In the genomic region with DNA sequence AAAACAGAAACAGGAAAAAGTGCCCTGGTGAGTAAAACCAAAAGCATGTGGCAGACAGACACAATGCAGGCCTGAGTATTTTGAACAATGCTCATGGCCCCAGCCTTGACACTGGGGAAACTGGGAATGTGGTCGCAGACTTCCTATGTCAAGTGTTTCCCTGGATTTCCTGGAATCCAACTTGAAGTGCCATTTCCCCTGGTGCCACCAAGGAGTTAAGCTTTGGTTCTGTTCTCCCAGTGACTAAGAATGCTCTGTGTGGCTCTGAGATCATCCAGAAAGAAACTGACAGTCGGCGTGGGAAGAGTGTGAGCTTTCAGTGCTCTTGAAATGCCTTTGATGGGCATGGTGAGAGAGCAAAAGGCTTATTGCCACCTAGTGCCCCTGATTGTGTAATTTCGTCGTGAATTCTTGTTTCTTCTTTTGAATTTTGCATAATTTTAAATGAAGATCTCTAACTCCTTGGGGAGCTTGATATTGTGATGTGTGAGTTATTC, we compare ENCODE assay signal across 8 cellular contexts.
DNase-seq lines count a peak whose midpoint lies in the region; ATAC-seq and TF ChIP-seq lines count a peak whose summit lies in the region.

No MANE protein-coding gene starts in this region.

- H3K4me1 ChIP-seq in DND-41 (ENCODE audit: insufficient read depth, low read length): no peaks in the 10 kb centered on the region
- peaks cover 11% of the 10 kb centered on the region for H3K4me1 ChIP-seq in fibroblast of lung (ENCODE audit: control insufficient read depth, extremely low read depth, insufficient read depth, low read length)
- H3K4me1 ChIP-seq in ovary (ENCODE audit: insufficient read depth): peaks cover 13% of the 10 kb centered on the region

- H3K4me2 ChIP-seq in DND-41 (ENCODE audit: insufficient read depth, low read length) (no peak overlapping the region), fibroblast of lung (ENCODE audit: extremely low read depth, insufficient read depth, low read length) (peak overlapping the region; percentile 36)

- ATAC-seq in DND-41 (ENCODE audit: insufficient read depth, low read depth) (no peak), GM21786 (IDR thresholded peaks at IDR 0.05; ENCODE audit: unreplicated experiment) (no peak)

- H3K79me2 ChIP-seq in DND-41 (ENCODE audit: insufficient read depth, low read length) (no peaks in the 10 kb centered on the region), fibroblast of lung (ENCODE audit: control insufficient read depth, insufficient read depth, low read length) (no peaks in the 10 kb centered on the region)

- H3K9me3 ChIP-seq in DND-41 (ENCODE audit: insufficient read depth, low read length, severe bottlenecking) (no peaks in the 10 kb centered on the region), fibroblast of lung (ENCODE audit: control insufficient read depth, insufficient read depth, low read depth, low read length) (peaks cover 2% of the 10 kb centered on the region), ovary (no peaks in the 10 kb centered on the region)

- no peak overlapping the region for H3K9ac ChIP-seq in DND-41 (ENCODE audit: low read depth, low read length)
- H3K9ac ChIP-seq in fibroblast of lung (ENCODE audit: insufficient read depth, low read length): no peak overlapping the region

- H3K4me3 Mint-ChIP-seq in activated CD4-positive, alpha-beta T cell treated with anti-CD3 and anti-CD28 coated beads, Interleukin-2, amount 10 ng/mL, durations not matched to agents 24 days and 14 days: no peak overlapping the region

- no peak for TF ChIP-seq POLR2A in ovary (IDR thresholded peaks at IDR 0.05)

- H3K27me3 Mint-ChIP-seq in activated CD4-positive, alpha-beta T cell treated with anti-CD3 and anti-CD28 coated beads, Interleukin-2, amount 10 ng/mL, durations not matched to agents 24 days and 14 days: peaks cover 2% of the 10 kb centered on the region

- H3K27ac ChIP-seq in DND-41 (ENCODE audit: low read length) (no peak overlapping the region), fibroblast of lung (ENCODE audit: insufficient read depth, low read length) (peak overlapping the region; percentile 7), ovary (peak overlapping the region in 1 of 2 donors; percentile 67)

- peaks cover 30% of the 10 kb centered on the region for H3K4me1 Mint-ChIP-seq in activated CD4-positive, alpha-beta T cell treated with anti-CD3 and anti-CD28 coated beads, Interleukin-2, amount 10 ng/mL, durations not matched to agents 24 days and 14 days

- TF ChIP-seq EP300 in ovary (IDR thresholded peaks at IDR 0.05): no peak

- H4K20me1 ChIP-seq in DND-41 (ENCODE audit: insufficient read depth, low read length) (no peaks in the 10 kb centered on the region), fibroblast of lung (ENCODE audit: control insufficient read depth, extremely low read depth, insufficient read depth, low read length) (no peaks in the 10 kb centered on the region)

- H3K36me3 ChIP-seq in DND-41 (ENCODE audit: insufficient read depth, low read length): no peaks in the 10 kb centered on the region
- H3K36me3 ChIP-seq in fibroblast of lung (ENCODE audit: control insufficient read depth, insufficient read depth, low read length): no peaks in the 10 kb centered on the region
- H3K36me3 ChIP-seq in ovary: no peaks in the 10 kb centered on the region

- H3K36me3 Mint-ChIP-seq in activated CD4-positive, alpha-beta T cell treated with anti-CD3 and anti-CD28 coated beads, Interleukin-2, amount 10 ng/mL, durations not matched to agents 24 days and 14 days (ENCODE audit: low read depth): no peaks in the 10 kb centered on the region

- no peak overlapping the region for H2AFZ ChIP-seq in DND-41 (ENCODE audit: low read depth, low read length)
- H2AFZ ChIP-seq in fibroblast of lung (ENCODE audit: low read length): peak overlapping the region; percentile 25

- TF ChIP-seq CTCF in DND-41 (IDR thresholded peaks at IDR 0.05; ENCODE audit: borderline replicate concordance, extremely low read depth, low read length, poor library complexity, severe bottlenecking): peak; percentile 4
- no peak for TF ChIP-seq CTCF in fibroblast of lung (conservative IDR thresholded peaks at IDR 0.05 in 1 of 2, IDR thresholded peaks at IDR 0.05 in 1 of 2; ENCODE audit: low read depth in 1 of 2, low read length in 2 of 2)
- no peak for TF ChIP-seq CTCF in ovary (IDR thresholded peaks at IDR 0.05)

- H3K27me3 ChIP-seq in DND-41 (ENCODE audit: insufficient read depth, low read length, poor library complexity) (peaks cover 12% of the 10 kb centered on the region), fibroblast of lung (ENCODE audit: control insufficient read depth, insufficient read depth, low read length) (no peaks in the 10 kb centered on the region), ovary (no peaks in the 10 kb centered on the region)

- intact Hi-C loops in activated CD4-positive, alpha-beta T cell treated with anti-CD3 and anti-CD28 coated beads, Interleukin-2, amount 10 ng/mL, durations not matched to agents 24 days and 14 days (cut with micrococcal nuclease): loop anchor here (1.0 to 2.0 kb wide), 5 partner anchors 8 to 98 kb away; no protein-coding TSS in a partner anchor
- intact Hi-C loops in ovary (cut with DNase I): loop anchor here in 2 of 4 donors (5.0 kb wide), 3 partner anchors 55 to 100 kb away; partner anchors contain the start of gene YPEL2 (in 1 of the 2)

- peaks cover 3% of the 10 kb centered on the region for H3K9me3 Mint-ChIP-seq in activated CD4-positive, alpha-beta T cell treated with anti-CD3 and anti-CD28 coated beads, Interleukin-2, amount 10 ng/mL, durations not matched to agents 24 days and 14 days

- H3K4me3 ChIP-seq in DND-41 (ENCODE audit: low read depth in 1 of 2, low read length in 2 of 2) (no peak overlapping the region), fibroblast of lung (replicated peaks in 1 of 4; ENCODE audit: control extremely low read depth in 1 of 4, insufficient read depth in 1 of 4, low read depth in 3 of 4, low read length in 4 of 4) (no peak overlapping the region), ovary (no peak overlapping the region)

- 19 to 32% (median 25%) methylated on average over 5 of the region's 5 CpGs for WGBS in ovary, 3 donors

- DNase-seq in DND-41: no peak
- DNase-seq in activated CD4-positive, alpha-beta T cell treated with anti-CD3 and anti-CD28 coated beads, Interleukin-2, amount 10 ng/mL, durations not matched to agents 24 days and 14 days: peak; percentile 61
- DNase-seq in fibroblast of lung (ENCODE audit: low read depth in 2 of 2): peak; percentile 23 to 78
- DNase-seq in pons (ENCODE audit: low spot score): peak; percentile 94
- no peak for DNase-seq in SIG-M5 treated with dmso at 0.1 percent for 504 hours (lab: John Stamatoyannopoulos, UW; ENCODE audit: unreplicated experiment)
- DNase-seq in HuH-7.5 (ENCODE audit: low spot score): no peak
- DNase-seq in ovary: no peak

- H3K27ac Mint-ChIP-seq in activated CD4-positive, alpha-beta T cell treated with anti-CD3 and anti-CD28 coated beads, Interleukin-2, amount 10 ng/mL, durations not matched to agents 24 days and 14 days: peak overlapping the region; percentile 31

Comparison
In these comparisons a context has a peak if more than half of its experiments do, and no peak if none do; other contexts are left out.
1. DNase-seq: peak in activated CD4-positive, alpha-beta T cell treated with anti-CD3 and anti-CD28 coated beads, Interleukin-2, amount 10 ng/mL, durations not matched to agents 24 days and 14 days (single experiment), fibroblast of lung (2 of 2) and pons (single experiment); none in DND-41 (single experiment), SIG-M5 treated with dmso at 0.1 percent for 504 hours (single experiment), HuH-7.5 (single experiment) and ovary (0 of 5).